ENCODE assay signal across 20 cellular contexts in the genomic region with DNA sequence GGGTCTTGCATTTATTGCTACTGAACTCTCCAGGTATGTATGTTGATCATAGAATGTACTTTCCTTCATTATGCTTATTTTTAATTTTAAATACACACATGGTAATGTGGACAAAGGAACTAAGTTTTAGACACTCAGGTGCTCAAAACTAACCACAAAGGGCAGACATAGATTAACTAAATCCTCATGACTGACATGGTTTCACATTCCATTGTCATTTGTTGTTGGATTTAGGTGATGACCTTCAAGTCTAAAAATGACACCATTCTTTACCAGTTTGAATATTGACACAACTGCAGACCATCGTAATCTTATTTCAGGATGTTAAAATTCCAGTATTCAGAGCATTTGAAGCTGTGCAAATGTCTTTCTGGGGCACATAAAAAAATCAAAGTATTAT.
DNase-seq lines count a peak whose midpoint lies in the region; FAIRE-seq and TF ChIP-seq lines count a peak whose summit lies in the region.
"Had no signal": no experiment of that assay in that cellular context is flagged by ENCODE, and none has a peak within 500 bp of the region (broad histone marks: within the 10 kb centered on the region; RNA-seq: fewer than 3 reads in every experiment).

No MANE protein-coding gene starts in this region.

- DNase-seq in ACHN, result peak; percentile 53
- peak; percentile 65 for DNase-seq in RCC 7860 (ENCODE audit: low spot score)
- DNase-seq in epithelial cell of prostate (ENCODE audit: low read depth, low spot score), result no peak
- DNase-seq in renal cortical epithelial cell (ENCODE audit: low read depth), result peak; percentile 50
- no peak for DNase-seq in frontal cortex (ENCODE audit: low spot score in 2 of 2)
- no peak for DNase-seq in NCI-H345 (lab: John Stamatoyannopoulos, UW)
- DNase-seq in GM13977 (ENCODE audit: low spot score), result no peak
- DNase-seq: CD4-positive, alpha-beta memory T cell; DMS153; GDM1; HCEC 1CT; NCI-H1417 treated with DMSO at 0.1 percent for 48 hours; NCI-H187 treated with DMSO at 0.1 percent for 48 hours; NCI-H2227 treated with DMSO at 0.1 percent for 48 hours; NCI-H524; NCI-H82; SJCRH30 had no signal

- peak overlapping the region; percentile 25 for H3K27ac ChIP-seq in epithelial cell of prostate
- H3K27ac ChIP-seq: A549, BLaER1, RWPE1, SJCRH30 had no signal

- in situ Hi-C loops in ACHN (cut with HindIII; ENCODE audit: low pct_ligation_motif_present, low pct_unique_long_range_greater_than_20kb, low sequenced_read_pairs) (no loop called here), GM13977 (cut with MboI; ENCODE audit: low pct_unique_long_range_greater_than_20kb, low sequenced_read_pairs, unreplicated experiment) (no loop called here)

- FAIRE-seq in RCC 7860 (lab: Jason Lieb, UNC) (peak; percentile 90), frontal cortex (lab: Jason Lieb, UNC) (no peak)
- FAIRE-seq: A549 had no signal

- no peak for TF ChIP-seq CTCF in GM13977 (IDR thresholded peaks at IDR 0.05; ENCODE audit: extremely low read depth, insufficient read depth, missing control alignments)

Comparison
In these comparisons a context has a peak if more than half of its experiments do, and no peak if none do; other contexts are left out.
1. DNase-seq: peak in ACHN (single experiment), RCC 7860 (single experiment) and renal cortical epithelial cell (single experiment); none in epithelial cell of prostate (single experiment), frontal cortex (0 of 2), NCI-H345 (single experiment) and GM13977 (single experiment).